In genomic region chr6:26033942-26034354, GRCh38 we compare ENCODE assay signal across 8 cellular contexts. TPM values are rescaled to one million over a fixed set of nuclear protein-coding genes. Genes with fewer than 3 reads are reported as not detected.
DNase-seq lines count a peak whose midpoint lies in the region; ATAC-seq, FAIRE-seq and TF ChIP-seq lines count a peak whose summit lies in the region.

No MANE protein-coding gene starts in this region.

- BruUV-seq in GM12878 (replicated peaks; lab: Mats Ljungman, UMichigan): TSS peak; percentile 94

- in situ Hi-C loops in GM12878 (cut with MboI): loop anchor here (5.0 kb wide), 3 partner anchors 1113 to 1858 kb away; a partner anchor contains a TSS

- no peak for TF ChIP-seq CTCF in 22Rv1 (IDR thresholded peaks at IDR 0.05)
- TF ChIP-seq CTCF in GM12878 (IDR thresholded peaks at IDR 0.05 in 2 of 3, conservative IDR thresholded peaks at IDR 0.05 in 1 of 3; ENCODE audit: control insufficient read depth in 2 of 3, extremely low read depth in 1 of 3, insufficient read depth in 1 of 3, low read depth in 3 of 3, low read length in 3 of 3): no peak

- intact Hi-C loops in GM12878 (cut with micrococcal nuclease; ENCODE audit: unreplicated experiment): loop anchor here (1.0 to 5.0 kb wide), 5 partner anchors 9 to 1099 kb away; a partner anchor contains a TSS
- intact Hi-C loops in left colon (cut with DNase I, micrococcal nuclease): no loop called here

- H3K27ac ChIP-seq in 22Rv1 (peak overlapping the region; percentile 100), GM12878 (ENCODE audit: control insufficient read depth, insufficient read depth) (peak overlapping the region; percentile 83)

- peak; percentile 38 for FAIRE-seq in GM12878 (lab: Jason Lieb, UNC)

- H4K20me1 ChIP-seq in GM12878 (ENCODE audit: control insufficient read depth, insufficient read depth): no peaks in the 10 kb centered on the region

- no peaks in the 10 kb centered on the region; the same call in 1 of the 2 replicates for H3K4me1 ChIP-seq in GM12878 (ENCODE audit: control insufficient read depth, insufficient read depth, low read length)

- TF ChIP-seq RAD21 in GM12878 (IDR thresholded peaks at IDR 0.05; ENCODE audit: insufficient read depth, low read depth, low read length): no peak

- peak overlapping the region; percentile 88 for H3K4me3 Mint-ChIP-seq in stimulated activated naive CD8-positive, alpha-beta T cell treated with anti-CD3 and anti-CD28 coated beads, Interleukin-15, Interleukin-2, amounts not matched to agents 100 ng/mL and 50 ng/mL, for 24 hours

- peak overlapping the region; percentile 69 for H3K9ac ChIP-seq in GM12878 (ENCODE audit: control insufficient read depth, insufficient read depth, low read length)

- ATAC-seq in GM12878: peak; percentile 8; the same call in 1 of the 3 replicates
- peak; percentile 4 for ATAC-seq in left colon
- no peak for ATAC-seq in GM21737 (IDR thresholded peaks at IDR 0.05; ENCODE audit: unreplicated experiment)

- no peaks in the 10 kb centered on the region for H3K36me3 Mint-ChIP-seq in stimulated activated naive CD8-positive, alpha-beta T cell treated with anti-CD3 and anti-CD28 coated beads, Interleukin-15, Interleukin-2, amounts not matched to agents 100 ng/mL and 50 ng/mL, for 24 hours (ENCODE audit: low read depth)

- H2AFZ ChIP-seq in GM12878 (ENCODE audit: control insufficient read depth, low read depth, low read length): peak overlapping the region; percentile 5

- POLR2A ChIA-PET in GM12878 (lab: Charles Lee): interaction anchor here (1.0 to 9.8 kb wide), 6 partner anchors 8 to 90 kb away, joined by 3 to 128 read pairs (median 12); a partner anchor contains a TSS

- SMC1A ChIA-PET in GM12878 (lab: Charles Lee; ENCODE audit: uncharacterized antibody, unreplicated experiment): interaction anchor here (0.7 kb wide), 1 partner anchor 9 kb away, joined by 3 read pairs; a partner anchor contains a TSS

- H3K4me1 Mint-ChIP-seq in stimulated activated naive CD8-positive, alpha-beta T cell treated with anti-CD3 and anti-CD28 coated beads, Interleukin-15, Interleukin-2, amounts not matched to agents 100 ng/mL and 50 ng/mL, for 24 hours (ENCODE audit: low read depth): peaks cover 50% of the 10 kb centered on the region

- peak overlapping the region; percentile 95 for H3K27ac Mint-ChIP-seq in stimulated activated naive CD8-positive, alpha-beta T cell treated with anti-CD3 and anti-CD28 coated beads, Interleukin-15, Interleukin-2, amounts not matched to agents 100 ng/mL and 50 ng/mL, for 24 hours

- CTCF ChIA-PET in GM12878 (lab: Yijun Ruan, JAX): interaction anchor here (0.6 kb wide), 1 partner anchor 8 kb away, joined by 3 read pairs; no protein-coding TSS in a partner anchor

- no peaks in the 10 kb centered on the region for H3K27me3 ChIP-seq in MG63
- H3K27me3 ChIP-seq in GM12878 (replicated peaks in 1 of 2; ENCODE audit: control insufficient read depth in 2 of 2, insufficient read depth in 2 of 2, low read length in 1 of 2): no peaks in the 10 kb centered on the region

- WGBS in GM12878 (ENCODE audit: insufficient coverage, insufficient replicate concordance, low lambda C conversion rate, missing lambda C conversion rate): 1% methylated on average over 18 of the region's 19 CpGs

- no peak for TF ChIP-seq EP300 in GM12878 (IDR thresholded peaks at IDR 0.05; ENCODE audit: borderline replicate concordance in 1 of 2, control insufficient read depth in 1 of 2, low read depth in 2 of 2, low read length in 2 of 2)

- peak overlapping the region; percentile 86 for H3K4me2 ChIP-seq in GM12878 (ENCODE audit: control insufficient read depth, insufficient read depth)

- peak overlapping the region; percentile 53 for H3K4me3 ChIP-seq in MG63
- H3K4me3 ChIP-seq in GM12878: peak overlapping the region; percentile 70

- RAD21 ChIA-PET in GM12878 (lab: Charles Lee; ENCODE audit: unreplicated experiment): interaction anchor here (3.6 to 6.0 kb wide), 2 partner anchors 9 to 13 kb away, joined by 28 to 38 read pairs; a partner anchor contains a TSS

- H3K79me2 ChIP-seq in GM12878 (ENCODE audit: control insufficient read depth, insufficient read depth, low read length): no peaks in the 10 kb centered on the region

- DNase-seq in MG63: no peak
- no peak for DNase-seq in GM12878 (ENCODE audit: low read depth, low spot score)
- DNase-seq in left colon: peak; percentile 46 to 59
- DNase-seq in activated gamma-delta T cell treated with Interleukin-2 at 50 U/mL for 16 hours: no peak
- no peak for DNase-seq in NCI-H2081 treated with DMSO at 0.1 percent for 48 hours (lab: John Stamatoyannopoulos, UW)

- TF ChIP-seq POLR2A in GM12878 (IDR thresholded peaks at IDR 0.05; ENCODE audit: low read depth, low read length): no peak

- H3K9me3 ChIP-seq in MG63 (no peaks in the 10 kb centered on the region), GM12878 (replicated peaks; ENCODE audit: control insufficient read depth, insufficient read depth, low read length) (no peaks in the 10 kb centered on the region)

- H3K9me3 Mint-ChIP-seq in stimulated activated naive CD8-positive, alpha-beta T cell treated with anti-CD3 and anti-CD28 coated beads, Interleukin-15, Interleukin-2, amounts not matched to agents 100 ng/mL and 50 ng/mL, for 24 hours: no peaks in the 10 kb centered on the region

- H3K27me3 Mint-ChIP-seq in stimulated activated naive CD8-positive, alpha-beta T cell treated with anti-CD3 and anti-CD28 coated beads, Interleukin-15, Interleukin-2, amounts not matched to agents 100 ng/mL and 50 ng/mL, for 24 hours: no peaks in the 10 kb centered on the region

- H3K36me3 ChIP-seq in MG63 (no peaks in the 10 kb centered on the region), GM12878 (ENCODE audit: control insufficient read depth in 2 of 2, insufficient read depth in 2 of 2, low read length in 1 of 2) (no peaks in the 10 kb centered on the region)

TF ChIP-seq in GM12878, 131 proteins besides CTCF, POLR2A, EP300 and RAD21 (continues in another document):
- no peak for TF ChIP-seq SUPT20H (IDR thresholded peaks at IDR 0.05; ENCODE audit: borderline replicate concordance, control insufficient read depth, low read depth, low read length)
- TF ChIP-seq SIX5 (IDR thresholded peaks at IDR 0.05; ENCODE audit: low read depth, low read length, severe bottlenecking): no peak
- TF ChIP-seq FOS (IDR thresholded peaks at IDR 0.05; ENCODE audit: borderline replicate concordance, extremely low read depth, insufficient read length): no peak
- TF ChIP-seq BCLAF1 (IDR thresholded peaks at IDR 0.05): no peak
- no peak for TF ChIP-seq NRF1 (conservative IDR thresholded peaks at IDR 0.05; ENCODE audit: low read depth, low read length)
- no peak for TF ChIP-seq CHD4 (IDR thresholded peaks at IDR 0.05)
- no peak for TF ChIP-seq ZNF274 (IDR thresholded peaks at IDR 0.05; ENCODE audit: insufficient read depth, insufficient read length)
- no peak for TF ChIP-seq SMC3 (IDR thresholded peaks at IDR 0.05; ENCODE audit: borderline replicate concordance, low read length)
- TF ChIP-seq NFIC (IDR thresholded peaks at IDR 0.05; ENCODE audit: low read depth, low read length): no peak
- no peak; the same call in 1 of the 2 replicates for TF ChIP-seq CHD1 (IDR thresholded peaks at IDR 0.05; ENCODE audit: low read depth, low read length)
- TF ChIP-seq SPI1 (IDR thresholded peaks at IDR 0.05; ENCODE audit: borderline replicate concordance, insufficient read depth, low read depth, low read length): no peak
- no peak for TF ChIP-seq IKZF1 (conservative IDR thresholded peaks at IDR 0.05)
- TF ChIP-seq MYB (IDR thresholded peaks at IDR 0.05; ENCODE audit: borderline replicate concordance, low read depth, low read length): no peak
- no peak for TF ChIP-seq LARP7 (IDR thresholded peaks at IDR 0.05)
- no peak for TF ChIP-seq CBX3 (IDR thresholded peaks at IDR 0.05; ENCODE audit: borderline replicate concordance, low read depth)

RNA-seq across cellular contexts. Expression of gene HFE, which starts 53.3 kb away (rescaled TPM):
- 7.7 and 9.1 TPM in 2 replicates for total RNA-seq in MG63 (2014; rRNA removed; shearing (Covaris generic); ENCODE audit: low replicate concordance)
- 4.1 and 4.5 TPM in 2 replicates for total RNA-seq in GM12878 (2013; cell fraction: nucleolus; rRNA removed)
- total RNA-seq in GM12878 (2014; rRNA removed): 1.5 and 2.1 TPM in 2 replicates
- 1.9 and 2.3 TPM in 2 replicates for total RNA-seq in GM12878 (2014; rRNA removed; fragmentation: Illumina TruSeq; extraction: Trizol)
- total RNA-seq in GM12878 (2021): 2.3 and 3.2 TPM in 2 replicates
- 1.1 TPM for polyA plus RNA-seq in GM12878 (2011; ENCODE audit: low read depth)
- polyA plus RNA-seq in GM12878 (2011; rRNA removed): 5.9 TPM in 2 replicates
- 4.6 and 4.8 TPM in 2 replicates for polyA plus RNA-seq in GM12878 (2011; cell fraction: cytosol; rRNA removed)
- polyA plus RNA-seq in GM12878 (2011; cell fraction: nucleus; rRNA removed): 5.6 and 6.5 TPM in 2 replicates
- polyA plus RNA-seq in GM12878 (2012): 0.95 and 2.1 TPM in 2 replicates
- polyA plus RNA-seq in GM12878 (2014; fragmentation: Illumina TruSeq; extraction: Trizol): 2.2 and 5.1 TPM in 2 replicates
- polyA plus RNA-seq in GM12878 (2014; fragmentation: Nextera tagmentation; extraction: Ambion mirVana): 1 to 10 TPM in 1 of 2 experiments, under 1 TPM in 1; 0.52 to 1.2 TPM
- 2.2 and 3.0 TPM in 2 replicates for polyA plus RNA-seq in GM12878 (2014; rRNA removed)
- 1 to 10 TPM; 1.3 to 1.5 TPM for polyA plus RNA-seq in GM12878 (2016; fragmentation: Nextera tagmentation; extraction: Ambion mirVana)
- 6.9 and 8.1 TPM in 2 replicates for polyA minus RNA-seq in GM12878 (2011; rRNA and poly(A)+ RNA removed)
- 1.1 and 1.9 TPM in 2 replicates for polyA minus RNA-seq in GM12878 (2011; cell fraction: cytosol; rRNA and poly(A)+ RNA removed)
- 2.1 and 2.3 TPM in 2 replicates for polyA minus RNA-seq in GM12878 (2011; cell fraction: nucleus; rRNA and poly(A)+ RNA removed)
- 10 to 100 TPM in 1 of 2 donors, 1 to 10 TPM in 1; 8.2 to 12.0 TPM for total RNA-seq in left colon

Comparison
In these comparisons a context has a peak if more than half of its experiments do, and no peak if none do; other contexts are left out.
1. DNase-seq: peak in left colon (2 of 2); none in MG63 (single experiment), GM12878 (single experiment), activated gamma-delta T cell treated with Interleukin-2 at 50 U/mL for 16 hours (single experiment) and NCI-H2081 treated with DMSO at 0.1 percent for 48 hours (single experiment).